7 cellular contexts compared by ENCODE assay signal in genomic region chr1:24186993-24187790, GRCh38. TPM values are rescaled to one million over a fixed set of nuclear protein-coding genes. Genes with fewer than 3 reads are reported as not detected.
DNase-seq lines count a peak whose midpoint lies in the region; ATAC-seq, FAIRE-seq and TF ChIP-seq lines count a peak whose summit lies in the region.

TSS of gene IFNLR1 (minus strand) at chr1:24187289. CDS start at chr1:24187248, 41 bp downstream.

- DNase-seq in NCI-H1930 (lab: John Stamatoyannopoulos, UW) (peak; percentile 73 to 83), H1 (ENCODE audit: low read depth in 1 of 2, low spot score in 2 of 2) (peak; percentile 46 to 77)
- peak; percentile 79 for DNase-seq in activated CD4-positive, alpha-beta memory T cell treated with anti-CD3 and anti-CD28 coated beads, Interleukin-2, amount 10 ng/mL, durations not matched to agents 7 days and 5 days
- peak; percentile 39 to 43 for DNase-seq in stimulated activated CD8-positive, alpha-beta memory T cell treated with anti-CD3 and anti-CD28 coated beads, Interleukin-7, amount 100 ng/mL, for 1 hour (ENCODE audit: low read depth in 2 of 2)

- H3K27ac Mint-ChIP-seq in activated CD4-positive, alpha-beta memory T cell treated with anti-CD3 and anti-CD28 coated beads, Interleukin-2, amount 10 ng/mL, durations not matched to agents 7 days and 5 days, result peak within 1 kb of the TSS; percentile 38

- no peak within 1 kb of the TSS for H3K27ac ChIP-seq in H1 (ENCODE audit: low read depth, low read length)

- H4K20me1 ChIP-seq in H1 (replicated peaks in 1 of 2; ENCODE audit: control insufficient read depth in 1 of 2, insufficient read depth in 2 of 2, low read length in 2 of 2), result no peaks in the 10 kb centered on the region

- H3K14ac ChIP-seq in H1 (ENCODE audit: insufficient read length), result no peak within 1 kb of the TSS

- peak within 1 kb of the TSS; percentile 87 for H3K18ac ChIP-seq in H1 (ENCODE audit: extremely low read depth, low read length)

- H3K4me2 ChIP-seq in H1 (ENCODE audit: insufficient read depth in 1 of 2, low read depth in 2 of 2, low read length in 2 of 2), result peak within 1 kb of the TSS; percentile 82 to 86

- H3K23ac ChIP-seq in H1 (ENCODE audit: insufficient read length), result no peak within 1 kb of the TSS

- POLR2A ChIA-PET in activated CD4-positive, alpha-beta memory T cell treated with anti-CD3 and anti-CD28 coated beads, Interleukin-2, amount 10 ng/mL, durations not matched to agents 7 days and 5 days (lab: Charles Lee), result interaction anchor here (0.7 to 2.0 kb wide), 6 partner anchors 12 to 230 kb away, joined by 3 to 5 read pairs (median 4); no protein-coding TSS in a partner anchor
- POLR2A ChIA-PET in H1 (lab: Charles Lee; ENCODE audit: partially characterized antibody), result interaction anchor here (0.7 to 7.9 kb wide), 7 partner anchors 8 to 207 kb away, joined by 3 to 82 read pairs (median 6); partner anchors contain the start of gene SRSF10

- H3K36me3 ChIP-seq in H1 (ENCODE audit: control insufficient read depth in 2 of 4, insufficient read depth in 4 of 4, low read length in 3 of 4), result no peaks in the 10 kb centered on the region
- no peaks in the 10 kb centered on the region for H3K36me3 ChIP-seq in mucosa of stomach (ENCODE audit: control insufficient read depth, insufficient read depth, low read length)

- peak within 1 kb of the TSS; percentile 59; the same call in 1 of the 2 replicates for H2AK5ac ChIP-seq in H1 (ENCODE audit: low read depth, low read length)

- ATAC-seq in GM18868 (IDR thresholded peaks at IDR 0.05; ENCODE audit: unreplicated experiment) (peak; percentile 42), HG03342 (IDR thresholded peaks at IDR 0.05; ENCODE audit: unreplicated experiment) (no peak)

- peak within 1 kb of the TSS; percentile 79 for H3K4me3 Mint-ChIP-seq in activated CD4-positive, alpha-beta memory T cell treated with anti-CD3 and anti-CD28 coated beads, Interleukin-2, amount 10 ng/mL, durations not matched to agents 7 days and 5 days

- peak within 1 kb of the TSS; percentile 81; the same call in 1 of the 2 replicates for H2BK5ac ChIP-seq in H1 (ENCODE audit: low read depth, low read length)

- H3K4me1 ChIP-seq in H1 (replicated peaks in 1 of 4; ENCODE audit: control insufficient read depth in 3 of 4, insufficient read depth in 4 of 4, low read length in 3 of 4) (peaks cover 0 to 3% (median 3%) of the 10 kb centered on the region in 4 experiments; a peak in 2 of 7 replicates), mucosa of stomach (ENCODE audit: control insufficient read depth, insufficient read depth, low read length) (peaks cover 35% of the 10 kb centered on the region)

- H3K4me3 ChIP-seq in H1 (ENCODE audit: extremely low read depth in 1 of 4, insufficient read depth in 2 of 4, low read depth in 3 of 4, low read length in 4 of 4) (peak within 1 kb of the TSS; percentile 57 to 79 (median 74)), mucosa of stomach (ENCODE audit: low read length) (peak within 1 kb of the TSS; percentile 66)

- peak within 1 kb of the TSS; percentile 90; the same call in 1 of the 2 replicates for H2BK12ac ChIP-seq in H1 (ENCODE audit: low read depth, low read length)

- H3K9me3 ChIP-seq in H1 (ENCODE audit: insufficient read depth in 2 of 2, low read depth in 1 of 2, low read length in 1 of 2) (no peaks in the 10 kb centered on the region), mucosa of stomach (ENCODE audit: control insufficient read depth, low read length) (no peaks in the 10 kb centered on the region)

- H2AFZ ChIP-seq in H1 (ENCODE audit: low read length), result peak within 1 kb of the TSS; percentile 98

- H4K8ac ChIP-seq in H1 (ENCODE audit: extremely low read depth, insufficient read depth, low read length), result peak within 1 kb of the TSS; percentile 93

- H3K9ac ChIP-seq in H1 (replicated peaks in 1 of 4; ENCODE audit: extremely low read depth in 1 of 4, low read depth in 3 of 4, low read length in 3 of 4) (peak within 1 kb of the TSS; percentile 60 to 75 (median 68)), mucosa of stomach (ENCODE audit: low read length) (peak within 1 kb of the TSS; percentile 83)

- TF ChIP-seq POLR2A in H1 (IDR thresholded peaks at IDR 0.05; ENCODE audit: control extremely low read depth in 1 of 2, low read depth in 2 of 2, low read length in 2 of 2), result no peak; a peak in 1 of 3 replicates

- peak within 1 kb of the TSS; percentile 64 for H4K5ac ChIP-seq in H1 (ENCODE audit: insufficient read length, low read depth, low read length)

- CTCF ChIA-PET in activated CD4-positive, alpha-beta memory T cell treated with anti-CD3 and anti-CD28 coated beads, Interleukin-2, amount 10 ng/mL, durations not matched to agents 7 days and 5 days (lab: Charles Lee), result interaction anchor here (0.6 to 5.3 kb wide), 9 partner anchors 12 to 1054 kb away, joined by 3 to 37 read pairs (median 7); partner anchors contain the start of gene NIPAL3
- CTCF ChIA-PET in H1 (lab: Charles Lee; ENCODE audit: partially characterized antibody), result interaction anchor here (0.6 to 19.0 kb wide), 9 partner anchors 9 to 207 kb away, joined by 3 to 465 read pairs (median 5); no protein-coding TSS in a partner anchor

- TF ChIP-seq CTCF in H1 (IDR thresholded peaks at IDR 0.05; ENCODE audit: control extremely low read depth in 1 of 3, insufficient read depth in 1 of 3, low read depth in 1 of 3, low read length in 3 of 3), result no peak

- H3K56ac ChIP-seq in H1 (replicated peaks; ENCODE audit: insufficient read length, low read depth, low read length), result peak within 1 kb of the TSS; percentile 65

- no peak for TF ChIP-seq RAD21 in H1 (IDR thresholded peaks at IDR 0.05 in 1 of 2, conservative IDR thresholded peaks at IDR 0.05 in 1 of 2; ENCODE audit: low read depth in 2 of 2, low read length in 2 of 2)

- no peak within 1 kb of the TSS for H2BK20ac ChIP-seq in H1 (ENCODE audit: low read length)

- H3K27me3 ChIP-seq in H1 (replicated peaks in 1 of 4; ENCODE audit: control insufficient read depth in 3 of 4, extremely low read depth in 1 of 4, insufficient read depth in 3 of 4, low read length in 3 of 4) (no peaks in the 10 kb centered on the region; a peak in 1 of 7 replicates), mucosa of stomach (ENCODE audit: control insufficient read depth, insufficient read depth, low read length) (peaks cover 4% of the 10 kb centered on the region)

- H3K4me1 Mint-ChIP-seq in activated CD4-positive, alpha-beta memory T cell treated with anti-CD3 and anti-CD28 coated beads, Interleukin-2, amount 10 ng/mL, durations not matched to agents 7 days and 5 days, result peaks cover 50% of the 10 kb centered on the region

- peak within 1 kb of the TSS; percentile 95; the same call in 1 of the 2 replicates for H2BK15ac ChIP-seq in H1 (ENCODE audit: low read length)

- H3K23me2 ChIP-seq in H1 (ENCODE audit: low read depth, low read length), result peaks cover 10% of the 10 kb centered on the region

- peaks cover 2% of the 10 kb centered on the region for H3K27me3 Mint-ChIP-seq in activated CD4-positive, alpha-beta memory T cell treated with anti-CD3 and anti-CD28 coated beads, Interleukin-2, amount 10 ng/mL, durations not matched to agents 7 days and 5 days

- peak within 1 kb of the TSS; percentile 90 for H4K91ac ChIP-seq in H1 (replicated peaks; ENCODE audit: insufficient read length, low read length)

- peak within 1 kb of the TSS; percentile 65 for H3K4ac ChIP-seq in H1 (replicated peaks; ENCODE audit: insufficient read length, low read depth, low read length)

- TF ChIP-seq EP300 in H1 (IDR thresholded peaks at IDR 0.05; ENCODE audit: borderline replicate concordance in 1 of 2, low read depth in 2 of 2, low read length in 2 of 2), result no peak

- peaks cover 10% of the 10 kb centered on the region for H3K36me3 Mint-ChIP-seq in activated CD4-positive, alpha-beta memory T cell treated with anti-CD3 and anti-CD28 coated beads, Interleukin-2, amount 10 ng/mL, durations not matched to agents 7 days and 5 days (ENCODE audit: low read depth)

- H2BK120ac ChIP-seq in H1 (replicated peaks; ENCODE audit: low read depth, low read length), result peak within 1 kb of the TSS; percentile 75

- WGBS in H1 (ENCODE audit: extremely low coverage in 1 of 2, insufficient coverage in 1 of 2, insufficient read length in 1 of 2, insufficient replicate concordance in 2 of 2, low coverage in 1 of 2, low lambda C conversion rate in 2 of 2, missing lambda C conversion rate in 1 of 2), 2 experiments, result 4% methylated on average over 23 of the region's 74 CpGs; no CpG with 5 or more reads in 1 of the 2 experiments

- peaks cover 3% of the 10 kb centered on the region for H3K9me3 Mint-ChIP-seq in activated CD4-positive, alpha-beta memory T cell treated with anti-CD3 and anti-CD28 coated beads, Interleukin-2, amount 10 ng/mL, durations not matched to agents 7 days and 5 days

- H3K79me2 ChIP-seq in H1 (ENCODE audit: control insufficient read depth in 1 of 2, insufficient read depth in 2 of 2, low read length in 2 of 2), result peaks cover 0 to 8% of the 10 kb centered on the region in 2 experiments; a peak in 2 of 4 replicates

- peaks cover 7% of the 10 kb centered on the region; the same call in 1 of the 2 replicates for H3K79me1 ChIP-seq in H1 (ENCODE audit: low read depth, low read length)

- FAIRE-seq in H1 (lab: Jason Lieb, UNC), result no peak

TF ChIP-seq in H1, 55 proteins besides CTCF, POLR2A, EP300 and RAD21 (continues in another document):
- TF ChIP-seq BRCA1 (IDR thresholded peaks at IDR 0.05; ENCODE audit: low read depth, low read length), result no peak
- TF ChIP-seq FOSL1 (IDR thresholded peaks at IDR 0.05; ENCODE audit: insufficient read depth, low read depth, low read length), result no peak
- TF ChIP-seq ATF3 (IDR thresholded peaks at IDR 0.05; ENCODE audit: insufficient read depth, low read depth, low read length), result no peak
- TF ChIP-seq HDAC6 (IDR thresholded peaks at IDR 0.05; ENCODE audit: low read depth, low read length), result no peak
- TF ChIP-seq EGR1 (IDR thresholded peaks at IDR 0.05; ENCODE audit: borderline replicate concordance, low read depth, low read length), result no peak
- peak; percentile 49 for TF ChIP-seq TAF7 (optimal IDR thresholded peaks at IDR 0.05; ENCODE audit: borderline replicate concordance, low read depth, low read length)

RNA-seq across cellular contexts. Expression of gene IFNLR1, which starts in this region (rescaled TPM):
- total RNA-seq in activated CD4-positive, alpha-beta memory T cell treated with anti-CD3 and anti-CD28 coated beads, Interleukin-2, amount 10 ng/mL, durations not matched to agents 7 days and 5 days, result 1 to 10 TPM; 6.0 to 6.1 TPM
- 9.2 and 10.1 TPM in 2 replicates for total RNA-seq in H1 (2021; fragmentation: NEBNext Ultra II Directional; extraction: Animal tissue kit (Norgen Biotek cat#: 25700))
- 6.8 and 11.4 TPM in 2 replicates for polyA plus RNA-seq in H1 (2011; rRNA removed)
- 7.7 TPM for polyA plus RNA-seq in H1 (2011; cell fraction: cytosol; rRNA removed)
- polyA plus RNA-seq in H1 (2011; cell fraction: nucleus; rRNA removed), result 7.6 TPM
- polyA plus RNA-seq in H1 (2012, experiment 1 of 2), result 9.2 to 10.8 TPM (median 9.7 TPM) in 4 replicates
- polyA plus RNA-seq in H1 (2012, experiment 2 of 2), result 10.1 TPM
- 10.4 TPM for polyA plus RNA-seq in H1 (2013, experiment 1 of 2)
- 10.1 TPM for polyA plus RNA-seq in H1 (2013, experiment 2 of 2)
- polyA minus RNA-seq in H1 (2011; rRNA and poly(A)+ RNA removed), result 6.6 and 11.6 TPM in 2 replicates
- 3.9 TPM for polyA minus RNA-seq in H1 (2011; cell fraction: cytosol; rRNA and poly(A)+ RNA removed)
- 7.0 TPM for polyA minus RNA-seq in H1 (2011; cell fraction: nucleus; rRNA and poly(A)+ RNA removed)
